ENCODE assay signal across 38 cellular contexts in the genomic region with DNA sequence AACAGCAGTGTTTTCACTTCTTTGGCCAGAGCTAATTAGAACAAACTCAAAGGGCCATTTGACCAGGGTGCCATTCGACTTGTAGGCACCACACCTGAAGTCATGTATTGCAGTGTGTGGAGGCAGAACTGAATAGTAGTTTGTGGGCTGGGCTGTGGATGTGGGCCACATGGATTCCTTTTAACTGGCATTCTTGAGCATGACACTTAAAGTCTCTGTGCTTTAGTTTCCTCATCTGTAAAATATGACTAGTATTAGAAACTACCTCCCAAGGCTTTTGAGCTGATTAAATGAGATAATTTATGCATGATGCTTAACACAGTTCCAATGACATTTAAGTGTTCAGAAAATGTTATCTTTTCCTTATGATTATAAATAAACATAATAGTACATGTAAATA. TPM values are rescaled to one million over a fixed set of nuclear protein-coding genes. Genes with fewer than 3 reads are reported as not detected.
A peak's percentile ranks its signal among the peaks of the same experiment; 100 is the strongest.
DNase-seq lines count a peak whose midpoint lies in the region; ATAC-seq, FAIRE-seq and TF ChIP-seq lines count a peak whose summit lies in the region.
"Had no signal": no experiment of that assay in that cellular context is flagged by ENCODE, and none has a peak within 500 bp of the region (broad histone marks: within the 10 kb centered on the region; RNA-seq: fewer than 3 reads in every experiment).

No MANE protein-coding gene starts in this region.

- no peak overlapping the region for H2BK120ac ChIP-seq in trophoblast cell (ENCODE audit: insufficient read depth, low read length, poor library complexity)

- H3K4me1 Mint-ChIP-seq in stimulated activated naive B cell treated with anti-CD40 and anti-IgM and Interleukin-4, amounts not matched to agents 10 μg/mL and 1 μg/mL and 100 μg/mL, for 72 hours: no peaks in the 10 kb centered on the region
- H3K4me1 Mint-ChIP-seq in CD4-positive, alpha-beta memory T cell: no peaks in the 10 kb centered on the region
- H3K4me1 Mint-ChIP-seq: B cell; CD14-positive monocyte; CD4-positive, CD25-positive, alpha-beta regulatory T cell; CD8-positive, alpha-beta memory T cell had no signal

- peaks cover 3 to 4% of the 10 kb centered on the region in 2 donors for H3K9me3 Mint-ChIP-seq in stimulated activated naive B cell treated with anti-CD40 and anti-IgM and Interleukin-4, amounts not matched to agents 10 μg/mL and 1 μg/mL and 100 μg/mL, for 72 hours
- no peaks in the 10 kb centered on the region for H3K9me3 Mint-ChIP-seq in CD4-positive, alpha-beta memory T cell
- H3K9me3 Mint-ChIP-seq: CD4-positive, alpha-beta T cell; CD8-positive, alpha-beta memory T cell; CD8-positive, alpha-beta T cell had no signal

- H4K91ac ChIP-seq in trophoblast cell (ENCODE audit: low read depth, low read length): no peak overlapping the region

- no peak overlapping the region for H2AFZ ChIP-seq in trophoblast cell (ENCODE audit: insufficient read depth, low read length, poor library complexity)

- no peak overlapping the region for H4K8ac ChIP-seq in trophoblast cell (ENCODE audit: low read depth, low read length)

- H3K4me1 ChIP-seq in trophoblast cell (ENCODE audit: control insufficient read depth in 1 of 2, insufficient read depth in 2 of 2, low read length in 2 of 2) (no peaks in the 10 kb centered on the region), transverse colon (no peaks in the 10 kb centered on the region)
- H3K4me1 ChIP-seq in CD4-positive, alpha-beta memory T cell (ENCODE audit: insufficient read depth, low read length): no peaks in the 10 kb centered on the region
- H3K4me1 ChIP-seq: A549; BE2C; BLaER1; BLaER1 treated with 17β-estradiol and CSF1 and Interleukin-3, amounts not matched to agents 10 nM and 100 nM had no signal

- H3K23ac ChIP-seq in trophoblast cell (ENCODE audit: low read length): no peak overlapping the region

- no peak overlapping the region for H2BK12ac ChIP-seq in trophoblast cell (ENCODE audit: low read length)

- TF ChIP-seq CTCF in AG10803 (conservative IDR thresholded peaks at IDR 0.05; ENCODE audit: low read length) (no peak), transverse colon (IDR thresholded peaks at IDR 0.05) (no peak)

- H3K18ac ChIP-seq in trophoblast cell (ENCODE audit: low read length): no peak overlapping the region

- no peak overlapping the region for H2AK5ac ChIP-seq in trophoblast cell (ENCODE audit: low read length)

- no peak overlapping the region for H3K4me3 Mint-ChIP-seq in stimulated activated naive B cell treated with anti-CD40 and anti-IgM and Interleukin-4, amounts not matched to agents 10 μg/mL and 1 μg/mL and 100 μg/mL, for 72 hours
- no peak overlapping the region for H3K4me3 Mint-ChIP-seq in CD4-positive, alpha-beta memory T cell
- H3K4me3 Mint-ChIP-seq: B cell; CD14-positive monocyte; CD4-positive, alpha-beta T cell; CD4-positive, CD25-positive, alpha-beta regulatory T cell; CD8-positive, alpha-beta memory T cell; CD8-positive, alpha-beta T cell had no signal

- CTCF ChIA-PET in CD4-positive, alpha-beta memory T cell (lab: Charles Lee; ENCODE audit: partially characterized antibody): no interaction called here

- H3K36me3 ChIP-seq in trophoblast cell (ENCODE audit: control insufficient read depth in 1 of 2, insufficient read depth in 2 of 2, low read length in 2 of 2) (no peaks in the 10 kb centered on the region), transverse colon (no peaks in the 10 kb centered on the region)
- no peaks in the 10 kb centered on the region for H3K36me3 ChIP-seq in CD4-positive, alpha-beta memory T cell (ENCODE audit: insufficient read depth, low read length)
- H3K36me3 ChIP-seq: BE2C; BLaER1; BLaER1 treated with 17β-estradiol and CSF1 and Interleukin-3, amounts not matched to agents 10 nM and 100 nM had no signal

- H3K27ac ChIP-seq in trophoblast cell (ENCODE audit: low read depth, low read length) (no peak overlapping the region), transverse colon (no peak overlapping the region)
- H3K27ac ChIP-seq in CD4-positive, alpha-beta memory T cell (ENCODE audit: low read depth, low read length): no peak overlapping the region
- H3K27ac ChIP-seq: 22Rv1; A549; BLaER1; BLaER1 treated with 17β-estradiol and CSF1 and Interleukin-3, amounts not matched to agents 10 nM and 100 nM; C4-2B had no signal

- POLR2A ChIA-PET in CD4-positive, alpha-beta memory T cell (lab: Charles Lee; ENCODE audit: partially characterized antibody): no interaction called here

- in situ Hi-C loops in ACHN (cut with HindIII; ENCODE audit: low pct_ligation_motif_present, low pct_unique_long_range_greater_than_20kb, low sequenced_read_pairs): no loop called here
- in situ Hi-C loops in transverse colon (cut with MboI; ENCODE audit: low pct_ligation_motif_present in 1 of 4, low pct_unique_long_range_greater_than_20kb in 1 of 4, low sequenced_read_pairs in 3 of 4): no loop called here

- no peak overlapping the region for H3K27ac Mint-ChIP-seq in stimulated activated naive B cell treated with anti-CD40 and anti-IgM and Interleukin-4, amounts not matched to agents 10 μg/mL and 1 μg/mL and 100 μg/mL, for 72 hours
- no peak overlapping the region for H3K27ac Mint-ChIP-seq in CD4-positive, alpha-beta memory T cell
- H3K27ac Mint-ChIP-seq: B cell; CD14-positive monocyte; CD4-positive, alpha-beta T cell; CD4-positive, CD25-positive, alpha-beta regulatory T cell; CD8-positive, alpha-beta T cell had no signal

- H3K79me1 ChIP-seq in trophoblast cell (ENCODE audit: low read length): no peaks in the 10 kb centered on the region

- H4K12ac ChIP-seq in trophoblast cell (ENCODE audit: low read depth, low read length): no peak overlapping the region

- H3K9ac ChIP-seq in trophoblast cell (ENCODE audit: low read length): no peak overlapping the region
- H3K9ac ChIP-seq: BLaER1; BLaER1 treated with 17β-estradiol and CSF1 and Interleukin-3, amounts not matched to agents 10 nM and 100 nM had no signal

- H3K27me3 ChIP-seq in trophoblast cell (ENCODE audit: insufficient read depth, low read length) (no peaks in the 10 kb centered on the region), transverse colon (no peaks in the 10 kb centered on the region)
- no peaks in the 10 kb centered on the region for H3K27me3 ChIP-seq in CD4-positive, alpha-beta memory T cell (ENCODE audit: insufficient read depth, low read length)
- H3K27me3 ChIP-seq: BE2C; BLaER1; BLaER1 treated with 17β-estradiol and CSF1 and Interleukin-3, amounts not matched to agents 10 nM and 100 nM had no signal

- no peak overlapping the region for H3K4me2 ChIP-seq in trophoblast cell (ENCODE audit: low read length)
- H3K4me2 ChIP-seq: A549; BLaER1; BLaER1 treated with 17β-estradiol and CSF1 and Interleukin-3, amounts not matched to agents 10 nM and 100 nM had no signal

- FAIRE-seq in GM12892 (lab: Jason Lieb, UNC): peak; percentile 50
- FAIRE-seq: A204.1, A549, G401.6 had no signal

- H3K36me3 Mint-ChIP-seq in stimulated activated naive B cell treated with anti-CD40 and anti-IgM and Interleukin-4, amounts not matched to agents 10 μg/mL and 1 μg/mL and 100 μg/mL, for 72 hours: no peaks in the 10 kb centered on the region
- no peaks in the 10 kb centered on the region for H3K36me3 Mint-ChIP-seq in CD4-positive, alpha-beta memory T cell
- H3K36me3 Mint-ChIP-seq: CD14-positive monocyte; CD4-positive, CD25-positive, alpha-beta regulatory T cell; CD8-positive, alpha-beta memory T cell; CD8-positive, alpha-beta T cell had no signal

- H3K4me3 ChIP-seq in AG10803 (ENCODE audit: low read length): no peak overlapping the region
- no peak overlapping the region for H3K4me3 ChIP-seq in trophoblast cell (ENCODE audit: low read depth, low read length)
- H3K4me3 ChIP-seq in CD4-positive, alpha-beta memory T cell (ENCODE audit: low read length in 2 of 2): no peak overlapping the region
- H3K4me3 ChIP-seq in transverse colon: no peak overlapping the region
- H3K4me3 ChIP-seq: A549; BLaER1; BLaER1 treated with 17β-estradiol and CSF1 and Interleukin-3, amounts not matched to agents 10 nM and 100 nM had no signal

- peak; percentile 5 for DNase-seq in AG10803 (ENCODE audit: low read depth)
- DNase-seq in EH (ENCODE audit: low read depth): peak; percentile 16
- no peak for DNase-seq in GM12892 (ENCODE audit: insufficient read length)
- peak; percentile 55 to 85 for DNase-seq in trophoblast cell
- no peak for DNase-seq in stimulated activated naive B cell treated with anti-CD40 and anti-IgM and Interleukin-4, amounts not matched to agents 10 μg/mL and 1 μg/mL and 100 μg/mL, for 72 hours
- no peak for DNase-seq in ACHN
- DNase-seq in CD4-positive, alpha-beta memory T cell: no peak
- DNase-seq in transverse colon: no peak
- DNase-seq: 8988T; AML-193; BE2C; C1 segment of cervical spinal cord; Caco-2; Calu3; CD4-positive, alpha-beta T cell; CD4-positive, CD25-positive, alpha-beta regulatory T cell; CD8-positive, alpha-beta memory T cell; CD8-positive, alpha-beta T cell; COR-L47; DMS 273 treated with DMSO at 0.1 percent for 48 hours; DMS153; DMS53; DMS79; DMS79 treated with DMSO at 0.1 percent for 48 hours; DND-41; EL; GDM1 had no signal

- no peak for TF ChIP-seq EP300 in transverse colon (IDR thresholded peaks at IDR 0.05; ENCODE audit: low read depth)

- no peak overlapping the region for H3K4ac ChIP-seq in trophoblast cell (ENCODE audit: low read depth, low read length)

- H3K79me2 ChIP-seq in trophoblast cell (ENCODE audit: control insufficient read depth, insufficient read depth, low read length, poor library complexity): no peaks in the 10 kb centered on the region

- no peak overlapping the region for H2BK5ac ChIP-seq in trophoblast cell (ENCODE audit: low read depth, low read length, poor library complexity)

- intact Hi-C loops in CD4-positive, alpha-beta memory T cell (cut with micrococcal nuclease): no loop called here
- intact Hi-C loops in transverse colon (cut with DNase I; ENCODE audit: low total_unique reads): no loop called here

- no CpG with 5 or more reads among the region's 1 CpG for WGBS in trophoblast cell (ENCODE audit: extremely low coverage, insufficient coverage, insufficient read length)
- 89% methylated on average over 1 of the region's 1 CpG for WGBS in transverse colon (ENCODE audit: low coverage in 1 of 2), 2 donors

- H3K9me3 ChIP-seq in trophoblast cell (ENCODE audit: insufficient read depth, low read depth, low read length): no peaks in the 10 kb centered on the region
- H3K9me3 ChIP-seq in CD4-positive, alpha-beta memory T cell (ENCODE audit: control insufficient read depth in 1 of 2, low read length in 2 of 2): no peaks in the 10 kb centered on the region
- no peaks in the 10 kb centered on the region for H3K9me3 ChIP-seq in transverse colon
- H3K9me3 ChIP-seq: A549; BE2C; BLaER1; BLaER1 treated with 17β-estradiol and CSF1 and Interleukin-3, amounts not matched to agents 10 nM and 100 nM; Caco-2 had no signal

- TF ChIP-seq POLR2A in GM12892 (IDR thresholded peaks at IDR 0.05; ENCODE audit: low read depth, low read length): no peak
- no peak for TF ChIP-seq POLR2A in transverse colon (IDR thresholded peaks at IDR 0.05)

- ATAC-seq in stimulated activated naive B cell treated with anti-CD40 and anti-IgM and Interleukin-4, amounts not matched to agents 10 μg/mL and 1 μg/mL and 100 μg/mL, for 72 hours (replicated peaks): no peak
- ATAC-seq: A549; CD8-positive, alpha-beta T cell had no signal

- H3K27me3 Mint-ChIP-seq in stimulated activated naive B cell treated with anti-CD40 and anti-IgM and Interleukin-4, amounts not matched to agents 10 μg/mL and 1 μg/mL and 100 μg/mL, for 72 hours: peaks cover 4% of the 10 kb centered on the region in 2 donors
- H3K27me3 Mint-ChIP-seq in CD4-positive, alpha-beta memory T cell: peaks cover 2% of the 10 kb centered on the region in 2 donors
- H3K27me3 Mint-ChIP-seq: B cell had no signal

- H3K14ac ChIP-seq in trophoblast cell (ENCODE audit: low read length): no peak overlapping the region

RNA-seq across cellular contexts. Expression of a gene that starts 36.2 kb away (rescaled TPM):
- polyA plus RNA-seq in GM12892 (2012; ENCODE audit: missing spikeins): not detected
- polyA plus RNA-seq in trophoblast cell (2013): 3.6 and 5.0 TPM in 2 replicates
- total RNA-seq in CD4-positive, alpha-beta memory T cell: under 1 TPM in 1 of 2 experiments, not detected in 1; 0.33 TPM
- not detected for polyA plus RNA-seq in CD4-positive, alpha-beta memory T cell
- 100 to 1,000 TPM in 1 of 4 donors, 10 to 100 TPM in 3; 24.9 to 109 (median 78.2) TPM for total RNA-seq in transverse colon
- total RNA-seq: A673; CD4-positive, alpha-beta T cell; CD4-positive, CD25-positive, alpha-beta regulatory T cell; CD8-positive, alpha-beta memory T cell; CD8-positive, alpha-beta T cell; G401 had no signal
- polyA plus RNA-seq: CD4-positive, CD25-positive, alpha-beta regulatory T cell; CD8-positive, alpha-beta memory T cell had no signal

Comparison
In these comparisons a context has a peak if more than half of its experiments do, and no peak if none do; other contexts are left out.
1. DNase-seq: peak in AG10803 (single experiment), EH (single experiment) and trophoblast cell (2 of 2); none in GM12892 (single experiment), stimulated activated naive B cell treated with anti-CD40 and anti-IgM and Interleukin-4, amounts not matched to agents 10 μg/mL and 1 μg/mL and 100 μg/mL, for 72 hours (single experiment), ACHN (single experiment), CD4-positive, alpha-beta memory T cell (0 of 5) and transverse colon (single experiment).
2. RNA of a gene that starts 36.2 kb away (total RNA-seq): 24.9 to 109 TPM in transverse colon; 0.33 TPM in CD4-positive, alpha-beta memory T cell; every median in the first group is over 10 times any median in the second.